In genomic region chr4:54607521-54607920, GRCh38 we compare ENCODE assay signal across 11 cellular contexts.
"Had no signal": no experiment of that assay in that cellular context is flagged by ENCODE, and none has a peak within 500 bp of the region (broad histone marks: within the 10 kb centered on the region; RNA-seq: fewer than 3 reads in every experiment).

No MANE protein-coding gene starts in this region.

- H3K36me3 ChIP-seq: HAP-1 had no signal

- DNase-seq: GM23248, GOT3, H7, H9, HCEC 1CT, HFFc6 had no signal

- H3K4me2 ChIP-seq: GM23338 had no signal

- H3K4me3 ChIP-seq: GM23248, GM23338, HAP-1 had no signal

- H3K27ac ChIP-seq: GM23248 had no signal

- H3K4me3 Mint-ChIP-seq: GM23338, H9, HFFc6 had no signal

- H3K4me1 ChIP-seq: HAP-1 had no signal

- H3K9ac ChIP-seq: GM23248 had no signal

- ATAC-seq: GM23338, HCT116 had no signal

- FAIRE-seq: H1, H54 had no signal

- H3K9me3 ChIP-seq: HAP-1 had no signal

- H3K27ac Mint-ChIP-seq: GM23338, H9, HFFc6 had no signal

- H3K4me1 Mint-ChIP-seq: GM23338 had no signal

- H2AFZ ChIP-seq: GM23248, GM23338 had no signal

- H3K9me3 Mint-ChIP-seq: H9, HFFc6 had no signal
